ENCODE assay signal across 3 cellular contexts in the genomic region with DNA sequence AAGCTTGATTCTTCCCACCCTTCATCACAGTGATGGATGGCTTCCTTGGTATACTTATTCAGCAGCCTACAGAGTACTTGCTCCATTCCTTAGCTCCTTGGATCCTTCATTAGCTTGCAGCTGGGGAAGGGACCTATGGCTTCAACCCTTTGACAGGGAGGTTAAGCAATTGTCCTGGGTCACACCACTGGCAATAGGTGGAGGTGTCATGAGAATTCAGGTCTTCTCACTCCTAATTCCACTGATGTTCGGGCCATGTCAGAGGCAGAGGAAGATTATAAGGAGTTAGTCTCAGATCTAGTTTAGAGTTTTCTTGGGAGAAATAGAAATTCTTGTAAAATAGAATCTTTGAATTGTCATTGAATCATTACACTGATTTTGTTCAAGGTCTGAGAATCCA.
A peak's percentile ranks its signal among the peaks of the same experiment; 100 is the strongest.
TF ChIP-seq lines count a peak whose summit lies in the region.

No MANE protein-coding gene starts in this region.

TF ChIP-seq in A549, 52 proteins besides CTCF, POLR2A, EP300 and RAD21:
- 0 out of 2 replicates have a peak, but pooled peaks have one; percentile 9 for TF ChIP-seq TFCP2L1 (CRISPR knock-in tag; IDR thresholded peaks at IDR 0.05)
- no peak for TF ChIP-seq ZFP36 (IDR thresholded peaks at IDR 0.05; ENCODE audit: borderline replicate concordance, partially characterized antibody)
- peak; percentile 0; the same call in 1 of the 2 replicates for TF ChIP-seq TP53 (CRISPR knock-in tag; IDR thresholded peaks at IDR 0.05)
- 0 out of 2 replicates have a peak, but pooled peaks have one; percentile 54 for TF ChIP-seq HOXA7 (CRISPR knock-in tag; IDR thresholded peaks at IDR 0.05)
TF ChIP-seq in A549: peak in this region for 3.

TF ChIP-seq in HCT116, 20 proteins besides CTCF, POLR2A, EP300 and RAD21:
- TF ChIP-seq, protein P1, sequence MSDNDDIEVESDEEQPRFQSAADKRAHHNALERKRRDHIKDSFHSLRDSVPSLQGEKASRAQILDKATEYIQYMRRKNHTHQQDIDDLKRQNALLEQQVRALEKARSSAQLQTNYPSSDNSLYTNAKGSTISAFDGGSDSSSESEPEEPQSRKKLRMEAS (IDR thresholded peaks at IDR 0.05), result no peak; the same call in 1 of the 2 replicates
- TF ChIP-seq, protein P2, sequence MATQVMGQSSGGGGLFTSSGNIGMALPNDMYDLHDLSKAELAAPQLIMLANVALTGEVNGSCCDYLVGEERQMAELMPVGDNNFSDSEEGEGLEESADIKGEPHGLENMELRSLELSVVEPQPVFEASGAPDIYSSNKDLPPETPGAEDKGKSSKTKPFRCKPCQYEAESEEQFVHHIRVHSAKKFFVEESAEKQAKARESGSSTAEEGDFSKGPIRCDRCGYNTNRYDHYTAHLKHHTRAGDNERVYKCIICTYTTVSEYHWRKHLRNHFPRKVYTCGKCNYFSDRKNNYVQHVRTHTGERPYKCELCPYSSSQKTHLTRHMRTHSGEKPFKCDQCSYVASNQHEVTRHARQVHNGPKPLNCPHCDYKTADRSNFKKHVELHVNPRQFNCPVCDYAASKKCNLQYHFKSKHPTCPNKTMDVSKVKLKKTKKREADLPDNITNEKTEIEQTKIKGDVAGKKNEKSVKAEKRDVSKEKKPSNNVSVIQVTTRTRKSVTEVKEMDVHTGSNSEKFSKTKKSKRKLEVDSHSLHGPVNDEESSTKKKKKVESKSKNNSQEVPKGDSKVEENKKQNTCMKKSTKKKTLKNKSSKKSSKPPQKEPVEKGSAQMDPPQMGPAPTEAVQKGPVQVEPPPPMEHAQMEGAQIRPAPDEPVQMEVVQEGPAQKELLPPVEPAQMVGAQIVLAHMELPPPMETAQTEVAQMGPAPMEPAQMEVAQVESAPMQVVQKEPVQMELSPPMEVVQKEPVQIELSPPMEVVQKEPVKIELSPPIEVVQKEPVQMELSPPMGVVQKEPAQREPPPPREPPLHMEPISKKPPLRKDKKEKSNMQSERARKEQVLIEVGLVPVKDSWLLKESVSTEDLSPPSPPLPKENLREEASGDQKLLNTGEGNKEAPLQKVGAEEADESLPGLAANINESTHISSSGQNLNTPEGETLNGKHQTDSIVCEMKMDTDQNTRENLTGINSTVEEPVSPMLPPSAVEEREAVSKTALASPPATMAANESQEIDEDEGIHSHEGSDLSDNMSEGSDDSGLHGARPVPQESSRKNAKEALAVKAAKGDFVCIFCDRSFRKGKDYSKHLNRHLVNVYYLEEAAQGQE (IDR thresholded peaks at IDR 0.05; ENCODE audit: low read depth), result no peak
- TF ChIP-seq SP1 (IDR thresholded peaks at IDR 0.05; ENCODE audit: low read depth) (no peak), POLR2AphosphoS5 (IDR thresholded peaks at IDR 0.05; ENCODE audit: low read depth, low read length) (peak; percentile 93), CBX3 (IDR thresholded peaks at IDR 0.05; ENCODE audit: low read depth) (no peak), FOSL1 (IDR thresholded peaks at IDR 0.05; ENCODE audit: low read depth) (no peak), TCF7L2 (IDR thresholded peaks at IDR 0.05; ENCODE audit: borderline replicate concordance, extremely low read depth, insufficient read depth, insufficient read length) (no peak), ZFX (IDR thresholded peaks at IDR 0.05) (no peak), ELF1 (IDR thresholded peaks at IDR 0.05; ENCODE audit: borderline replicate concordance, low read depth) (no peak), JUND (IDR thresholded peaks at IDR 0.05) (no peak; the same call in none of the 2 replicates), SIN3A (IDR thresholded peaks at IDR 0.05; ENCODE audit: low read depth) (no peak; the same call in 1 of the 2 replicates), EZH2phosphoT487 (IDR thresholded peaks at IDR 0.05; ENCODE audit: borderline replicate concordance) (no peak), YY1 (IDR thresholded peaks at IDR 0.05; ENCODE audit: extremely low read depth, insufficient replicate concordance, low read depth, low read length) (no peak), CEBPB (IDR thresholded peaks at IDR 0.05; ENCODE audit: low read depth) (no peak)
- TF ChIP-seq, protein P3, sequence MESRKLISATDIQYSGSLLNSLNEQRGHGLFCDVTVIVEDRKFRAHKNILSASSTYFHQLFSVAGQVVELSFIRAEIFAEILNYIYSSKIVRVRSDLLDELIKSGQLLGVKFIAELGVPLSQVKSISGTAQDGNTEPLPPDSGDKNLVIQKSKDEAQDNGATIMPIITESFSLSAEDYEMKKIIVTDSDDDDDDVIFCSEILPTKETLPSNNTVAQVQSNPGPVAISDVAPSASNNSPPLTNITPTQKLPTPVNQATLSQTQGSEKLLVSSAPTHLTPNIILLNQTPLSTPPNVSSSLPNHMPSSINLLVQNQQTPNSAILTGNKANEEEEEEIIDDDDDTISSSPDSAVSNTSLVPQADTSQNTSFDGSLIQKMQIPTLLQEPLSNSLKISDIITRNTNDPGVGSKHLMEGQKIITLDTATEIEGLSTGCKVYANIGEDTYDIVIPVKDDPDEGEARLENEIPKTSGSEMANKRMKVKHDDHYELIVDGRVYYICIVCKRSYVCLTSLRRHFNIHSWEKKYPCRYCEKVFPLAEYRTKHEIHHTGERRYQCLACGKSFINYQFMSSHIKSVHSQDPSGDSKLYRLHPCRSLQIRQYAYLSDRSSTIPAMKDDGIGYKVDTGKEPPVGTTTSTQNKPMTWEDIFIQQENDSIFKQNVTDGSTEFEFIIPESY (IDR thresholded peaks at IDR 0.05; ENCODE audit: extremely low read depth, insufficient replicate concordance, low read length), result peak; percentile 21
- TF ChIP-seq, protein P4, sequence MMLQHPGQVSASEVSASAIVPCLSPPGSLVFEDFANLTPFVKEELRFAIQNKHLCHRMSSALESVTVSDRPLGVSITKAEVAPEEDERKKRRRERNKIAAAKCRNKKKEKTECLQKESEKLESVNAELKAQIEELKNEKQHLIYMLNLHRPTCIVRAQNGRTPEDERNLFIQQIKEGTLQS (IDR thresholded peaks at IDR 0.05), result no peak

TF ChIP-seq in K562, 482 proteins besides CTCF, POLR2A, EP300 and RAD21:
- TF ChIP-seq RBFOX2 (IDR thresholded peaks at IDR 0.05; ENCODE audit: low read depth, low read length) (no peak), TAF15 (IDR thresholded peaks at IDR 0.05; ENCODE audit: low read depth, low read length) (no peak), JUNB (CRISPR knock-in tag; conservative IDR thresholded peaks at IDR 0.05) (no peak), POLR2AphosphoS5 (IDR thresholded peaks at IDR 0.05; ENCODE audit: control insufficient read depth, insufficient read depth, low read depth, low read length) (0 out of 2 replicates have a peak, but pooled peaks have one; percentile 26), BRD9 (IDR thresholded peaks at IDR 0.05; ENCODE audit: low read depth, partially characterized antibody) (no peak), ZNF696 (CRISPR knock-in tag; conservative IDR thresholded peaks at IDR 0.05) (no peak), MEIS2 (IDR thresholded peaks at IDR 0.05; ENCODE audit: partially characterized antibody) (peak; percentile 17), GATAD2A (IDR thresholded peaks at IDR 0.05) (no peak), ZNF24 (IDR thresholded peaks at IDR 0.05) (no peak), TEAD2 (tag; IDR thresholded peaks at IDR 0.05) (no peak), KDM1A (IDR thresholded peaks at IDR 0.05) (no peak)
- TF ChIP-seq, protein P5, sequence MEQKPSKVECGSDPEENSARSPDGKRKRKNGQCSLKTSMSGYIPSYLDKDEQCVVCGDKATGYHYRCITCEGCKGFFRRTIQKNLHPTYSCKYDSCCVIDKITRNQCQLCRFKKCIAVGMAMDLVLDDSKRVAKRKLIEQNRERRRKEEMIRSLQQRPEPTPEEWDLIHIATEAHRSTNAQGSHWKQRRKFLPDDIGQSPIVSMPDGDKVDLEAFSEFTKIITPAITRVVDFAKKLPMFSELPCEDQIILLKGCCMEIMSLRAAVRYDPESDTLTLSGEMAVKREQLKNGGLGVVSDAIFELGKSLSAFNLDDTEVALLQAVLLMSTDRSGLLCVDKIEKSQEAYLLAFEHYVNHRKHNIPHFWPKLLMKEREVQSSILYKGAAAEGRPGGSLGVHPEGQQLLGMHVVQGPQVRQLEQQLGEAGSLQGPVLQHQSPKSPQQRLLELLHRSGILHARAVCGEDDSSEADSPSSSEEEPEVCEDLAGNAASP (IDR thresholded peaks at IDR 0.05), result no peak
- TF ChIP-seq, protein P6, sequence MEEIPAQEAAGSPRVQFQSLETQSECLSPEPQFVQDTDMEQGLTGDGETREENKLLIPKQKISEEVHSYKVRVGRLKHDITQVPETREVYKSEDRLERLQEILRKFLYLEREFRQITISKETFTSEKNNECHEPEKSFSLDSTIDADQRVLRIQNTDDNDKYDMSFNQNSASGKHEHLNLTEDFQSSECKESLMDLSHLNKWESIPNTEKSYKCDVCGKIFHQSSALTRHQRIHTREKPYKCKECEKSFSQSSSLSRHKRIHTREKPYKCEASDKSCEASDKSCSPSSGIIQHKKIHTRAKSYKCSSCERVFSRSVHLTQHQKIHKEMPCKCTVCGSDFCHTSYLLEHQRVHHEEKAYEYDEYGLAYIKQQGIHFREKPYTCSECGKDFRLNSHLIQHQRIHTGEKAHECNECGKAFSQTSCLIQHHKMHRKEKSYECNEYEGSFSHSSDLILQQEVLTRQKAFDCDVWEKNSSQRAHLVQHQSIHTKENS (CRISPR knock-in tag; IDR thresholded peaks at IDR 0.05), result no peak
- TF ChIP-seq, protein P7, sequence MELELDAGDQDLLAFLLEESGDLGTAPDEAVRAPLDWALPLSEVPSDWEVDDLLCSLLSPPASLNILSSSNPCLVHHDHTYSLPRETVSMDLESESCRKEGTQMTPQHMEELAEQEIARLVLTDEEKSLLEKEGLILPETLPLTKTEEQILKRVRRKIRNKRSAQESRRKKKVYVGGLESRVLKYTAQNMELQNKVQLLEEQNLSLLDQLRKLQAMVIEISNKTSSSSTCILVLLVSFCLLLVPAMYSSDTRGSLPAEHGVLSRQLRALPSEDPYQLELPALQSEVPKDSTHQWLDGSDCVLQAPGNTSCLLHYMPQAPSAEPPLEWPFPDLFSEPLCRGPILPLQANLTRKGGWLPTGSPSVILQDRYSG (tag; conservative IDR thresholded peaks at IDR 0.05; ENCODE audit: low read depth), result no peak
